In the genomic region with DNA sequence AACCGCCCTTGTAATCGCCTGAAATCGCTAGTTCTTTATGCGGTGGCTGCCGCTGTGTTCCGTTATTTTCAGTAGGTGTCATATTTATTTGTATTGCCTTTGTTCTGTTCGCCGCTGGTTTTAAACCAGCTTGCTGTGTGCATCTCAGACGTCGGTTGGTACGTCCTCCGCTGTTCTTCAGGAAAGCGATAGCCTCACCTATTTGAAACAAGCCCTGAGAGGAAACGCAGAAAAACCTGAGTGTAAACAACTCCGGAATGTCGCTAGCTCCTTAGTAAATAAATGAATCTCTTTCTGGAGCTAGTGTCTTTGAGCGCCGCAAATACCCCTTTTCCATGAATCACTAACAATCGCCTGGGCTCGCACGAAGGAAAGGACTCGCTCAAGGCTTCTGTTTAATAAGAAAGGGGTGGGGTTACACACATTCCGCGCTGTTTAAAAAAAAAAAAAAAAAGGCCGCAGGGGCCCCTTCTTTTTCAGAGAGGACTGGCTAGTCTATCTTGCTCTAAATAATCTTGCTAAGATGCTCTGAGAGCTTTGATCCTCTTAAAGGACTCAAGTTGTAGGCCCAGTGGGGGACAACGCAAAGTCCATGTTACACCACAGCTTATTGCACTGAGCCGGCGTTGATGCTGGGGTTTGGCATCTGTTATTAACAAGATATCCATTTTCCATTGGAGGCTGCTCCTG, we compare ENCODE assay signal across 9 cellular contexts. TPM values are rescaled to one million over a fixed set of nuclear protein-coding genes. Genes with fewer than 3 reads are reported as not detected.
DNase-seq lines count a peak whose midpoint lies in the region; ATAC-seq, FAIRE-seq and TF ChIP-seq lines count a peak whose summit lies in the region.
"Had no signal": no experiment of that assay in that cellular context is flagged by ENCODE, and none has a peak within 500 bp of the region (broad histone marks: within the 10 kb centered on the region; RNA-seq: fewer than 3 reads in every experiment).

No MANE protein-coding gene starts in this region.

- H3K27ac ChIP-seq in ACC112 (ENCODE audit: low read depth, low read length), result no peak overlapping the region
- no peak overlapping the region for H3K27ac ChIP-seq in astrocyte (ENCODE audit: low read depth, low read length)
- peak overlapping the region; percentile 96 for H3K27ac ChIP-seq in muscle layer of colon (ENCODE audit: low read depth, low read length)
- no peak overlapping the region for H3K27ac ChIP-seq in brain microvascular endothelial cell

- peaks cover 82% of the 10 kb centered on the region for H3K27me3 Mint-ChIP-seq in astrocyte (ENCODE audit: low read depth, unreplicated experiment)

- H2AFZ ChIP-seq in ACC112 (ENCODE audit: low read length, unreplicated experiment) (no peak overlapping the region), astrocyte (ENCODE audit: low read depth, low read length) (no peak overlapping the region)

- H3K9me3 ChIP-seq in astrocyte (ENCODE audit: insufficient read depth, low read depth, low read length) (no peaks in the 10 kb centered on the region), muscle layer of colon (ENCODE audit: low read length) (no peaks in the 10 kb centered on the region)

- H3K4me2 ChIP-seq in astrocyte (ENCODE audit: low read length), result peak overlapping the region; percentile 80

- H3K4me3 ChIP-seq in ACC112 (ENCODE audit: low read depth, low read length) (peak overlapping the region; percentile 31), astrocyte (ENCODE audit: insufficient read depth, low read depth, low read length) (peak overlapping the region; percentile 38), muscle layer of colon (ENCODE audit: low read depth in 1 of 2, low read length in 2 of 2) (peak overlapping the region; percentile 38 to 75), brain microvascular endothelial cell (ENCODE audit: low read depth, low read length) (no peak overlapping the region)
- H3K4me3 ChIP-seq: lung had no signal

- H3K9ac ChIP-seq in astrocyte (ENCODE audit: low read length) (no peak overlapping the region), muscle layer of colon (ENCODE audit: low read length) (peak overlapping the region; percentile 59)

- H3K4me1 ChIP-seq in ACC112 (ENCODE audit: control insufficient read depth, insufficient read depth, low read length, unreplicated experiment) (peaks cover 30% of the 10 kb centered on the region), astrocyte (ENCODE audit: insufficient read depth, low read length) (no peaks in the 10 kb centered on the region), muscle layer of colon (ENCODE audit: insufficient read depth, low read length) (peaks cover 43% of the 10 kb centered on the region)

- H3K27me3 ChIP-seq in ACC112 (ENCODE audit: insufficient read depth, low read length), result no peaks in the 10 kb centered on the region
- peaks cover 90% of the 10 kb centered on the region for H3K27me3 ChIP-seq in astrocyte (ENCODE audit: insufficient read depth, low read length)
- peaks cover 0 to 6% of the 10 kb centered on the region in 2 donors for H3K27me3 ChIP-seq in muscle layer of colon (ENCODE audit: control insufficient read depth in 1 of 2, insufficient read depth in 2 of 2, low read length in 2 of 2)
- peaks cover 96% of the 10 kb centered on the region for H3K27me3 ChIP-seq in brain microvascular endothelial cell (replicated peaks)

- H3K36me3 ChIP-seq in ACC112 (ENCODE audit: insufficient read depth, low read length), result peaks cover 4% of the 10 kb centered on the region; the same call in 1 of the 2 replicates
- no peaks in the 10 kb centered on the region for H3K36me3 ChIP-seq in astrocyte (ENCODE audit: insufficient read depth, low read length)
- H3K36me3 ChIP-seq in muscle layer of colon (ENCODE audit: insufficient read depth, low read length), result no peaks in the 10 kb centered on the region
- H3K36me3 ChIP-seq in brain microvascular endothelial cell (replicated peaks), result no peaks in the 10 kb centered on the region

- in situ Hi-C loops in brain microvascular endothelial cell (cut with HindIII; ENCODE audit: low pct_ligation_motif_present, low sequenced_read_pairs), result loop anchor here (25.0 kb wide), 1 partner anchor 505 kb away; no protein-coding TSS in a partner anchor

- no peak for DNase-seq in HTR-8/SVneo (ENCODE audit: insufficient read length, low spot score)
- DNase-seq in astrocyte (ENCODE audit: low read depth), result no peak
- DNase-seq in brain microvascular endothelial cell, result no peak
- no peak for DNase-seq in foreskin melanocyte
- DNase-seq in NCI-H146 (lab: John Stamatoyannopoulos, UW), result no peak

- H3K4me1 Mint-ChIP-seq in astrocyte (ENCODE audit: low read depth, unreplicated experiment), result peaks cover 3% of the 10 kb centered on the region

- FAIRE-seq in HTR-8/SVneo (lab: Jason Lieb, UNC) (peak; percentile 9), astrocyte (lab: Jason Lieb, UNC) (no peak)

- no peaks in the 10 kb centered on the region for H4K20me1 ChIP-seq in astrocyte (ENCODE audit: insufficient read depth, low read length)

- H3K36me3 Mint-ChIP-seq in astrocyte (ENCODE audit: low read depth, unreplicated experiment), result no peaks in the 10 kb centered on the region

- peaks cover 27% of the 10 kb centered on the region for H3K9me3 Mint-ChIP-seq in astrocyte (ENCODE audit: unreplicated experiment)

- peak overlapping the region; percentile 67 for H3K4me3 Mint-ChIP-seq in astrocyte (ENCODE audit: unreplicated experiment)

- H3K27ac Mint-ChIP-seq in astrocyte (ENCODE audit: unreplicated experiment), result peak overlapping the region; percentile 41

- ATAC-seq in HG03097 (IDR thresholded peaks at IDR 0.05; ENCODE audit: low FRiP score, unreplicated experiment), result no peak

- H3K79me2 ChIP-seq in ACC112 (ENCODE audit: control insufficient read depth, insufficient read depth, low read length, unreplicated experiment), result peaks cover 41% of the 10 kb centered on the region
- no peaks in the 10 kb centered on the region for H3K79me2 ChIP-seq in astrocyte (ENCODE audit: insufficient read depth, low read length)

- TF ChIP-seq CTCF in astrocyte (IDR thresholded peaks at IDR 0.05; ENCODE audit: insufficient read depth, low read depth, low read length) (no peak), brain microvascular endothelial cell (IDR thresholded peaks at IDR 0.05; ENCODE audit: low read depth, low read length, missing control alignments) (no peak)

RNA-seq across cellular contexts. Expression of a gene that starts 3.0 kb away (rescaled TPM):
- not detected in 2 replicates for total RNA-seq in astrocyte

RNA-seq across cellular contexts. Expression of a gene that starts 10.0 kb away (rescaled TPM):
- not detected in 2 replicates for total RNA-seq in astrocyte

RNA-seq across cellular contexts. Expression of a gene that starts 16.0 kb away (rescaled TPM):
- total RNA-seq in astrocyte, result not detected in 2 replicates

RNA-seq across cellular contexts. Expression of a gene that starts 18.8 kb away (rescaled TPM):
- not detected in 2 replicates for total RNA-seq in astrocyte

RNA-seq across cellular contexts. Expression of a gene that starts 24.6 kb away (rescaled TPM):
- not detected in 2 replicates for total RNA-seq in astrocyte
